ENCODE assay signal across 1 cellular context in genomic region chr11:68973219-68973618, GRCh38.
TF ChIP-seq lines count a peak whose summit lies in the region.

No MANE protein-coding gene starts in this region.

TF ChIP-seq in K562, 482 proteins besides CTCF, POLR2A, EP300 and RAD21 (continued from another document):
- TF ChIP-seq DEAF1 (CRISPR knock-in tag; IDR thresholded peaks at IDR 0.05) (no peak), ELK1 (CRISPR knock-in tag; IDR thresholded peaks at IDR 0.05) (no peak), CREB1 (IDR thresholded peaks at IDR 0.05) (no peak), CREB1 (CRISPR knock-in tag; IDR thresholded peaks at IDR 0.05) (no peak), MXI1 (IDR thresholded peaks at IDR 0.05; ENCODE audit: low read depth, low read length) (no peak), COPS2 (conservative IDR thresholded peaks at IDR 0.05) (no peak), MED1 (CRISPR knock-in tag; IDR thresholded peaks at IDR 0.05; ENCODE audit: borderline replicate concordance) (no peak), MAFG (tag; conservative IDR thresholded peaks at IDR 0.05) (no peak), TSHZ1 (CRISPR knock-in tag; IDR thresholded peaks at IDR 0.05) (no peak), BMI1 (IDR thresholded peaks at IDR 0.05; ENCODE audit: low read length) (no peak), ETV5 (CRISPR knock-in tag; IDR thresholded peaks at IDR 0.05; ENCODE audit: low read depth) (no peak), ZFP30 (CRISPR knock-in tag; IDR thresholded peaks at IDR 0.05; ENCODE audit: borderline replicate concordance) (no peak), MTF1 (CRISPR knock-in tag; IDR thresholded peaks at IDR 0.05; ENCODE audit: borderline replicate concordance) (no peak), NFATC3 (IDR thresholded peaks at IDR 0.05) (no peak)
